In the genomic region with DNA sequence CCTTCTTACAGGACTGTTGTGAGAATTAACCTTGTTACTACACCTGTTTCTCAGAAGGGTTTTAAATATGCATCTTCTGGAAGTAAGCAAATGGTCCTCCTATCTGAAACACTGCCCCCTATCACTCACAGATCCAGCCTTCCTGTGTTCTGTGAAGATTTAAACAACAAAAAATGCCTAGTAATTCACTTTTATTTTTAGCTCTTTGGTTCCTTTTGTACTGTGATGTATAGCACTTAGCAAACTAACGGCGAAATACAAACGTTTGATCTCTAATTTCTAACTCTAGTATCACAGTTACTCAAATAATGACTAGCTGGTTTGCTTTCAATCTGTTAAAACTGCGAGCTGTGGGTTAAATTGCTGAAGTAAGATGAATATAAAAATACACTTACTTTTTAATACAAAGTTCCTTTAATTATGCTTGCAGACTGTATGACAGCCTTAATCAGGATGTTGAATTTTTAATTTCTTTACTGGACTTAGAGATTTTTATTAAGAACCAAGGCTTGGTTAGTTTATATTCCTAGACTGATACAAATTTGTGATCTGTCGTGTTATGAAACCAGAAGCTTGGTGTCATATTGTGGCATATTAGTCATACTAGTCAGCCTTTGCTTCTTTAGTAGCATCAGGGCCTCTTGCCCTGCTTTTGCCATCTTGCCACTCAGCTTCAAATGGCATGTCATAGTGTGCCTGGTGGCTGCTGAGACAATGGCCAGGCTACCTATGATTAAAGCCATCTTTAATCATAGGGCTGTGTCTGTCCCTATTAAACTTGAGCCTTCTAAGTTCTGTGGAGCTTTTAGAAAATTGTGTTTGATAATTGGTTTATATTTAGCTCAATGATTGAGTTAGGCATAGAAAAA, we compare ENCODE assay signal across 9 cellular contexts. TPM values are rescaled to one million over a fixed set of nuclear protein-coding genes. Genes with fewer than 3 reads are reported as not detected.
A peak's percentile ranks its signal among the peaks of the same experiment; 100 is the strongest.
DNase-seq lines count a peak whose midpoint lies in the region; ATAC-seq and TF ChIP-seq lines count a peak whose summit lies in the region.
"Had no signal": no experiment of that assay in that cellular context is flagged by ENCODE, and none has a peak within 500 bp of the region (broad histone marks: within the 10 kb centered on the region; RNA-seq: fewer than 3 reads in every experiment).

No MANE protein-coding gene starts in this region.

- H3K9me3 ChIP-seq in lung (ENCODE audit: control insufficient read depth in 2 of 2, insufficient read depth in 1 of 2, low read length in 1 of 2), result no peaks in the 10 kb centered on the region
- H3K9me3 ChIP-seq: neutrophil had no signal

- DNase-seq in CD1c-positive myeloid dendritic cell (ENCODE audit: extremely low spot score) (peak; percentile 49), LHCN-M2 (ENCODE audit: low read depth) (peak; percentile 58), lung (ENCODE audit: low spot score) (no peak), hippocampal formation (lab: John Stamatoyannopoulos, UW) (no peak), NCI-H2196 treated with DMSO at 0.1 percent for 48 hours (lab: John Stamatoyannopoulos, UW; ENCODE audit: unreplicated experiment) (no peak), NCI-H748 (lab: John Stamatoyannopoulos, UW; ENCODE audit: unreplicated experiment) (no peak)
- peak in 1 of 2 donors; percentile 45 for DNase-seq in activated naive CD4-positive, alpha-beta T cell treated with anti-CD3 and anti-CD28 coated beads, Interleukin-2, amount 50 U/mL, for 72 hours (ENCODE audit: low spot score in 2 of 2)

- peak overlapping the region; percentile 45 to 90 for H3K27ac Mint-ChIP-seq in activated naive CD4-positive, alpha-beta T cell treated with anti-CD3 and anti-CD28 coated beads, Interleukin-2, amount 50 U/mL, for 72 hours

- TF ChIP-seq CTCF in lung (IDR thresholded peaks at IDR 0.05; ENCODE audit: control extremely low read depth, extremely low read depth), result no peak

- peak; percentile 87 for ATAC-seq in GM19351 (IDR thresholded peaks at IDR 0.05; ENCODE audit: unreplicated experiment)
- peak; percentile 92 to 99 for ATAC-seq in activated naive CD4-positive, alpha-beta T cell treated with anti-CD3 and anti-CD28 coated beads, Interleukin-2, amount 50 U/mL, for 72 hours
- ATAC-seq in lung (ENCODE audit: insufficient read depth, low FRiP score), result peak; percentile 34

- H3K27me3 ChIP-seq in lung (ENCODE audit: control insufficient read depth, insufficient read depth), result no peaks in the 10 kb centered on the region
- H3K27me3 ChIP-seq: neutrophil had no signal

- peaks cover 3 to 23% of the 10 kb centered on the region in 2 donors for H3K4me1 ChIP-seq in lung (ENCODE audit: control insufficient read depth in 2 of 2, insufficient read depth in 2 of 2, low read length in 2 of 2)

- peaks cover 5 to 19% of the 10 kb centered on the region in 2 donors for H3K36me3 Mint-ChIP-seq in activated naive CD4-positive, alpha-beta T cell treated with anti-CD3 and anti-CD28 coated beads, Interleukin-2, amount 50 U/mL, for 72 hours

- H3K4me3 ChIP-seq in lung, result no peak overlapping the region

- peak overlapping the region in 1 of 2 donors; percentile 66 for H3K27ac ChIP-seq in lung (ENCODE audit: low read depth in 1 of 2, low read length in 1 of 2)
- H3K27ac ChIP-seq: neutrophil had no signal

- no peaks in the 10 kb centered on the region for H3K9me3 Mint-ChIP-seq in activated naive CD4-positive, alpha-beta T cell treated with anti-CD3 and anti-CD28 coated beads, Interleukin-2, amount 50 U/mL, for 72 hours

- peaks cover 5% of the 10 kb centered on the region in 2 donors for H3K36me3 ChIP-seq in lung (ENCODE audit: control insufficient read depth in 2 of 2, insufficient read depth in 2 of 2, low read length in 2 of 2)

- WGBS in lung, 2 donors, result 46 to 51% methylated on average over 5 of the region's 5 CpGs

RNA-seq across cellular contexts. Expression of a gene that starts 9.2 kb away (rescaled TPM):
- total RNA-seq in LHCN-M2 (2014; rRNA removed) (28.3 and 35.0 TPM in 2 replicates), lung (10 to 100 TPM; 51.3 to 52.1 TPM)
- 62.8 TPM for polyA plus RNA-seq in LHCN-M2 (2012)
- total RNA-seq in activated naive CD4-positive, alpha-beta T cell treated with anti-CD3 and anti-CD28 coated beads, Interleukin-2, amount 50 U/mL, for 72 hours, result 10 to 100 TPM; 74.8 to 78.0 TPM
- polyA plus RNA-seq in lung, result 10 to 100 TPM; 32.0 to 49.7 TPM

Comparison
In these comparisons a context has a peak if more than half of its experiments do, and no peak if none do; other contexts are left out.
1. DNase-seq: peak in CD1c-positive myeloid dendritic cell (single experiment) and LHCN-M2 (single experiment); none in lung (single experiment), hippocampal formation (0 of 2), NCI-H2196 treated with DMSO at 0.1 percent for 48 hours (single experiment) and NCI-H748 (single experiment).
2. ATAC-seq: peak in every context shown above with its lines; median percentile 96 in activated naive CD4-positive, alpha-beta T cell treated with anti-CD3 and anti-CD28 coated beads, Interleukin-2, amount 50 U/mL, for 72 hours; 87 in GM19351; 34 in lung.